ENCODE assay signal across 11 cellular contexts in the genomic region with DNA sequence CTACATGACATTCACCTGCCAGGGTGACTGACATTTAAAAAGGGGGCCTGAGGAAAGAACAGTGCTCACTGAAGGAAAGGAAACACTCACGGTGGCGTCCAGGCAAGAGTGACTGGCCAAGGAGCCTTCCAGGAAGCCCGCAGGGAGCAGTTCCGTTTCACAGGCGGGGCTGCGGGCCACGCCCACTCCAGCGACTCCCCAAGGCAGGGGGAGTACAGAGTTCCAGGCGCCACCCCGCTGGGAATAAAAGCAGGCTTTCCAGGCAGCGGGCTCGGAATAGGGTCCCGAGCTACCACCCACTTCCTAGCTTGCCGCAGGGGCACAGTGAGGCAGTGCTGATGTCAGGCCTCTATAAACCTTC. TPM values are rescaled to one million over a fixed set of nuclear protein-coding genes. Genes with fewer than 3 reads are reported as not detected.
DNase-seq lines count a peak whose midpoint lies in the region; TF ChIP-seq lines count a peak whose summit lies in the region.
"Had no signal": no experiment of that assay in that cellular context is flagged by ENCODE, and none has a peak within 500 bp of the region (broad histone marks: within the 10 kb centered on the region; RNA-seq: fewer than 3 reads in every experiment).

No MANE protein-coding gene starts in this region.

- no peak overlapping the region for H3K4me3 Mint-ChIP-seq in nephron progenitor cell
- H3K4me3 Mint-ChIP-seq: dendritic cell treated with granulocyte-macrophage colony-stimulating factor and Interleukin-4, amounts not matched to agents 40 ng/mL and 50 ng/mL, for 4 days had no signal

- intact Hi-C loops in esophagus squamous epithelium (cut with DNase I): loop anchor here (10.0 kb wide), 3 partner anchors 82 to 402 kb away; partner anchors contain the start of genes OSER1 and TTPAL

- TF ChIP-seq CTCF in AG04450 (IDR thresholded peaks at IDR 0.05; ENCODE audit: low read depth, low read length) (no peak), RWPE1 (conservative IDR thresholded peaks at IDR 0.05; ENCODE audit: low read depth) (no peak), esophagus squamous epithelium (IDR thresholded peaks at IDR 0.05) (no peak), nephron progenitor cell (IDR thresholded peaks at IDR 0.05) (no peak), foreskin fibroblast (IDR thresholded peaks at IDR 0.05; ENCODE audit: low read depth, low read length) (no peak)

- H3K4me3 ChIP-seq in AG04450 (ENCODE audit: low read depth, low read length) (no peak overlapping the region), esophagus squamous epithelium (no peak overlapping the region), foreskin fibroblast (ENCODE audit: low read depth in 1 of 2, low read length in 2 of 2) (no peak overlapping the region)

- peaks cover 10 to 39% (median 29%) of the 10 kb centered on the region in 3 donors for H3K4me1 ChIP-seq in esophagus squamous epithelium

- CTCF ChIA-PET in AG04450 (lab: Charles Lee): no interaction called here
- CTCF ChIA-PET in RWPE1 (lab: Yijun Ruan, JAX): interaction anchor here (0.5 to 0.6 kb wide), 2 partner anchors 27 to 228 kb away, joined by 3 to 4 read pairs; no protein-coding TSS in a partner anchor

- H3K9me3 Mint-ChIP-seq in nephron progenitor cell: no peaks in the 10 kb centered on the region
- H3K9me3 Mint-ChIP-seq: dendritic cell treated with granulocyte-macrophage colony-stimulating factor and Interleukin-4, amounts not matched to agents 40 ng/mL and 50 ng/mL, for 4 days had no signal

- DNase-seq in AG04450 (ENCODE audit: low read depth, low spot score): no peak
- DNase-seq in RWPE1 (ENCODE audit: low spot score): no peak
- no peak for DNase-seq in esophagus squamous epithelium (lab: John Stamatoyannopoulos, UW)
- DNase-seq in nephron progenitor cell: peak; percentile 18
- DNase-seq in NCI-H2171 (lab: John Stamatoyannopoulos, UW): no peak
- no peak for DNase-seq in GM03348 (ENCODE audit: low spot score)
- no peak for DNase-seq in foreskin fibroblast
- DNase-seq in DMS79 treated with DMSO at 0.1 percent for 48 hours (lab: John Stamatoyannopoulos, UW): no peak
- DNase-seq: Kasumi-1; stimulated activated CD8-positive, alpha-beta memory T cell treated with anti-CD3 and anti-CD28 coated beads, Interleukin-4, amount 100 ng/mL, for 48 hours had no signal

- no peak for TF ChIP-seq POLR2A in esophagus squamous epithelium (IDR thresholded peaks at IDR 0.05)

- H3K9me3 ChIP-seq in AG04450 (ENCODE audit: control insufficient read depth, insufficient read depth, low read length) (no peaks in the 10 kb centered on the region), esophagus squamous epithelium (no peaks in the 10 kb centered on the region)

- POLR2A ChIA-PET in AG04450 (lab: Yijun Ruan, JAX): interaction anchor here (0.5 kb wide), 1 partner anchor 39 kb away, joined by 3 read pairs; no protein-coding TSS in a partner anchor
- POLR2A ChIA-PET in RWPE1 (lab: Yijun Ruan, JAX; ENCODE audit: low non-redundant PET): no interaction called here

- H3K27ac ChIP-seq in AG04450 (ENCODE audit: low read depth, low read length) (peak overlapping the region; percentile 11), RWPE1 (0 out of 2 replicates have a peak overlapping the region, but pooled peaks have one; percentile 1), esophagus squamous epithelium (peak overlapping the region in 3 of 4 donors; percentile 58 to 80 (median 71))

- H3K36me3 Mint-ChIP-seq in nephron progenitor cell (ENCODE audit: low read depth): peaks cover 35% of the 10 kb centered on the region

- whole genome bisulfite sequencing in esophagus squamous epithelium, 2 donors: 29 to 68% methylated on average over 4 to 5 of the region's 14 CpGs

- peaks cover 13% of the 10 kb centered on the region for H3K4me1 Mint-ChIP-seq in nephron progenitor cell

- H3K36me3 ChIP-seq in esophagus squamous epithelium: peaks cover 0 to 85% (median 15%) of the 10 kb centered on the region in 3 donors

- no peak overlapping the region for H3K27ac Mint-ChIP-seq in nephron progenitor cell
- H3K27ac Mint-ChIP-seq: dendritic cell treated with granulocyte-macrophage colony-stimulating factor and Interleukin-4, amounts not matched to agents 40 ng/mL and 50 ng/mL, for 4 days had no signal

- H3K27me3 Mint-ChIP-seq in nephron progenitor cell (ENCODE audit: low read depth, poor library complexity): no peaks in the 10 kb centered on the region
- H3K27me3 Mint-ChIP-seq: dendritic cell treated with granulocyte-macrophage colony-stimulating factor and Interleukin-4, amounts not matched to agents 40 ng/mL and 50 ng/mL, for 4 days had no signal

- H3K27me3 ChIP-seq in AG04450 (ENCODE audit: control insufficient read depth, insufficient read depth, low read length): no peaks in the 10 kb centered on the region
- no peaks in the 10 kb centered on the region for H3K27me3 ChIP-seq in esophagus squamous epithelium

RNA-seq across cellular contexts. Expression of gene PKIG, which starts 34.2 kb away (rescaled TPM):
- polyA plus RNA-seq in AG04450 (2011; rRNA removed): 107 and 128 TPM in 2 replicates
- 50.6 and 65.6 TPM in 2 replicates for polyA minus RNA-seq in AG04450 (2011; rRNA and poly(A)+ RNA removed)
- total RNA-seq in esophagus squamous epithelium: 10 to 100 TPM; 11.0 to 80.1 (median 19.4) TPM

RNA-seq across cellular contexts. Expression of gene ADA, which starts 34.9 kb away (rescaled TPM):
- polyA plus RNA-seq in AG04450 (2011; rRNA removed): 12.5 and 12.6 TPM in 2 replicates
- 9.6 and 14.4 TPM in 2 replicates for polyA minus RNA-seq in AG04450 (2011; rRNA and poly(A)+ RNA removed)
- 10 to 100 TPM in 2 of 4 donors, 1 to 10 TPM in 2; 3.8 to 31.7 (median 15.7) TPM for total RNA-seq in esophagus squamous epithelium

Comparison
In these comparisons a context has a peak if more than half of its experiments do, and no peak if none do; other contexts are left out.
1. H3K27ac ChIP-seq: peak in every context shown above with its lines; median percentile 71 in esophagus squamous epithelium; 11 in AG04450; 1 in RWPE1.